Comparison of ENCODE assay signal across 20 cellular contexts in the genomic region with DNA sequence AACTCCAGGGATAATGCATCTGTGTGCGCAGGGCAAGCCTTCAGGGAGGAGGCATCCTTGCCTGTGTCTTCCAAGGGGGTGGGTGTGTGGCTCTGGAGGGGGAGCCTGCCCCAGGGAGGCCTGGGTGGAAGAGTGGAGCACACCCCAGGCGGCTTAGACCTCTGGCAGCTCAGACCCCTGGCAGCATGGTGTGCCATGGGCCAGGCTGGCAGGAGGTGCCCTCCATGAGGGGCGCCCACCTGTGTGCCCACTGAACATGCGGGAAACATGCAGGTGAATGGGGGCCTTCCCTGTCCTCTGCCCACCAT. TPM values are rescaled to one million over a fixed set of nuclear protein-coding genes. Genes with fewer than 3 reads are reported as not detected.
DNase-seq lines count a peak whose midpoint lies in the region; ATAC-seq and TF ChIP-seq lines count a peak whose summit lies in the region.
"Had no signal": no experiment of that assay in that cellular context is flagged by ENCODE, and none has a peak within 500 bp of the region (broad histone marks: within the 10 kb centered on the region; RNA-seq: fewer than 3 reads in every experiment).

No MANE protein-coding gene starts in this region.

- H3K4me3 Mint-ChIP-seq in naive thymus-derived CD4-positive, alpha-beta T cell = peak overlapping the region in 6 of 10 donors; percentile 13 to 100 (median 90)

- CTCF ChIA-PET in naive thymus-derived CD4-positive, alpha-beta T cell (lab: Charles Lee) = interaction anchor here (1.7 kb wide), 1 partner anchor 17 kb away, joined by 3 read pairs; no protein-coding TSS in a partner anchor

- peaks cover 0 to 36% (median 0%) of the 10 kb centered on the region in 5 donors for H3K27me3 Mint-ChIP-seq in naive thymus-derived CD4-positive, alpha-beta T cell

- intact Hi-C loops in left ventricle myocardium inferior (cut with micrococcal nuclease) (no loop called here), left cardiac atrium (cut with DNase I) (no loop called here)
- intact Hi-C loops in naive thymus-derived CD4-positive, alpha-beta T cell (cut with micrococcal nuclease) = loop anchor here (2.0 to 10.0 kb wide), 6 partner anchors 233 to 1373 kb away; a partner anchor contains a TSS

- TF ChIP-seq CTCF in left ventricle myocardium inferior (IDR thresholded peaks at IDR 0.05; ENCODE audit: borderline replicate concordance) (no peak), coronary artery (IDR thresholded peaks at IDR 0.05) (no peak), thoracic aorta (IDR thresholded peaks at IDR 0.05) (no peak)

- H3K36me3 ChIP-seq in left ventricle myocardium inferior (no peaks in the 10 kb centered on the region), thoracic aorta (no peaks in the 10 kb centered on the region)
- peaks cover 0 to 4% (median 0%) of the 10 kb centered on the region in 3 experiments for H3K36me3 ChIP-seq in naive thymus-derived CD4-positive, alpha-beta T cell (ENCODE audit: control insufficient read depth in 2 of 3, insufficient read depth in 3 of 3, low read length in 3 of 3)
- H3K36me3 ChIP-seq: esophagus muscularis mucosa, prostate gland, upper lobe of right lung had no signal

- POLR2A ChIA-PET in naive thymus-derived CD4-positive, alpha-beta T cell (lab: Charles Lee) = interaction anchor here (13.2 kb wide), 1 partner anchor 17 kb away, joined by 294 read pairs; no protein-coding TSS in a partner anchor

- H3K36me3 Mint-ChIP-seq in naive thymus-derived CD4-positive, alpha-beta T cell = peaks cover 0 to 4% (median 0%) of the 10 kb centered on the region in 5 donors
- H3K36me3 Mint-ChIP-seq: natural killer cell had no signal

- H3K27ac Mint-ChIP-seq in naive thymus-derived CD4-positive, alpha-beta T cell = peak overlapping the region in 1 of 9 donors; percentile 87

- H3K4me3 ChIP-seq in left ventricle myocardium inferior (peak overlapping the region; percentile 23), coronary artery (peak overlapping the region; percentile 15), thoracic aorta (no peak overlapping the region)
- H3K4me3 ChIP-seq in naive thymus-derived CD4-positive, alpha-beta T cell (ENCODE audit: low read length) = no peak overlapping the region
- H3K4me3 ChIP-seq: prostate gland had no signal

- H3K9me3 ChIP-seq in left ventricle myocardium inferior (replicated peaks) = no peaks in the 10 kb centered on the region
- H3K9me3 ChIP-seq in naive thymus-derived CD4-positive, alpha-beta T cell (ENCODE audit: control insufficient read depth in 2 of 3, low read length in 3 of 3) = no peaks in the 10 kb centered on the region
- no peaks in the 10 kb centered on the region for H3K9me3 ChIP-seq in thoracic aorta
- H3K9me3 ChIP-seq: esophagus muscularis mucosa, prostate gland, upper lobe of right lung had no signal

- ATAC-seq in left cardiac atrium (no peak), thoracic aorta (ENCODE audit: insufficient number of reproducible peaks, low FRiP score, low read depth) (no peak)
- ATAC-seq in naive thymus-derived CD4-positive, alpha-beta T cell = no peak
- ATAC-seq: natural killer cell, upper lobe of right lung had no signal

- no peak for DNase-seq in left ventricle myocardium inferior
- DNase-seq in left cardiac atrium = no peak
- DNase-seq in coronary artery (ENCODE audit: low spot score) = no peak
- DNase-seq in naive thymus-derived CD4-positive, alpha-beta T cell = no peak
- DNase-seq in thoracic aorta (ENCODE audit: low spot score) = no peak
- DNase-seq in DMS79 (lab: John Stamatoyannopoulos, UW) = no peak
- no peak for DNase-seq in NCI-H1048 (lab: John Stamatoyannopoulos, UW)
- DNase-seq in A172 (ENCODE audit: low spot score) = no peak
- DNase-seq: activated CD4-positive, alpha-beta T cell treated with anti-CD3 and anti-CD28 coated beads, Interleukin-2, amount 50 U/mL, for 1 hour; natural killer cell; NCI-H1694 treated with DMSO at 0.1 percent for 48 hours; NCI-H2227 treated with DMSO at 0.1 percent for 48 hours; NCI-H82; upper lobe of right lung had no signal

- H3K4me1 ChIP-seq in left ventricle myocardium inferior (peaks cover 81% of the 10 kb centered on the region), thoracic aorta (ENCODE audit: control insufficient read depth in 1 of 2, low read depth in 2 of 2) (peaks cover 52 to 76% of the 10 kb centered on the region in 2 donors)
- H3K4me1 ChIP-seq in naive thymus-derived CD4-positive, alpha-beta T cell (ENCODE audit: control insufficient read depth in 2 of 2, insufficient read depth in 2 of 2, low read length in 2 of 2) = peaks cover 44 to 46% of the 10 kb centered on the region in 2 donors

- peaks cover 20% of the 10 kb centered on the region for H3K27me3 ChIP-seq in left ventricle myocardium inferior (ENCODE audit: low read depth)
- H3K27me3 ChIP-seq in naive thymus-derived CD4-positive, alpha-beta T cell (ENCODE audit: control insufficient read depth in 2 of 2, insufficient read depth in 2 of 2, low read length in 2 of 2) = peaks cover 4 to 10% of the 10 kb centered on the region in 2 donors
- no peaks in the 10 kb centered on the region for H3K27me3 ChIP-seq in thoracic aorta (replicated peaks; ENCODE audit: insufficient read depth)

- H3K27ac ChIP-seq in left ventricle myocardium inferior (replicated peaks) (peak overlapping the region; percentile 92), coronary artery (peak overlapping the region; percentile 79 to 95), thoracic aorta (peak overlapping the region; percentile 40 to 56)
- H3K27ac ChIP-seq in naive thymus-derived CD4-positive, alpha-beta T cell (ENCODE audit: low read depth, low read length) = no peak overlapping the region

- H3K4me1 Mint-ChIP-seq in naive thymus-derived CD4-positive, alpha-beta T cell = peaks cover 31 to 50% (median 41%) of the 10 kb centered on the region in 7 donors

- H3K9me3 Mint-ChIP-seq in naive thymus-derived CD4-positive, alpha-beta T cell = no peaks in the 10 kb centered on the region
- H3K9me3 Mint-ChIP-seq: activated naive CD8-positive, alpha-beta T cell treated with anti-CD3 and anti-CD28 coated beads for 36 hours; natural killer cell had no signal

RNA-seq across cellular contexts. Expression of a gene that starts 1.1 kb away (rescaled TPM):
- total RNA-seq in left ventricle myocardium inferior (42.8 TPM), left cardiac atrium (10 to 100 TPM; 37.5 to 40.6 TPM), thoracic aorta (10 to 100 TPM; 27.1 to 32.0 TPM)
- 10 to 100 TPM; 55.8 to 91.2 (median 72.6) TPM for total RNA-seq in naive thymus-derived CD4-positive, alpha-beta T cell
- 10 to 100 TPM; 12.7 to 29.9 TPM for polyA plus RNA-seq in naive thymus-derived CD4-positive, alpha-beta T cell
- 6.5 and 7.7 TPM in 2 replicates for total RNA-seq in A172 (2014; rRNA removed; shearing (Covaris generic))

RNA-seq across cellular contexts. Expression of a gene that starts 2.6 kb away (rescaled TPM):
- total RNA-seq in left ventricle myocardium inferior (0.63 TPM), left cardiac atrium (under 1 TPM; 0.91 to 0.99 TPM), thoracic aorta (1 to 10 TPM in 1 of 2 donors, under 1 TPM in 1; 0.27 to 2.7 TPM)
- total RNA-seq in naive thymus-derived CD4-positive, alpha-beta T cell = not detected
- polyA plus RNA-seq in naive thymus-derived CD4-positive, alpha-beta T cell = not detected
- not detected in 2 replicates for total RNA-seq in A172 (2014; rRNA removed; shearing (Covaris generic))
- total RNA-seq: glomerular endothelial cell, H4, mammary epithelial cell, natural killer cell had no signal
- polyA plus RNA-seq: mammary epithelial cell had no signal

RNA-seq across cellular contexts. Expression of a gene that starts 28.7 kb away (rescaled TPM):
- total RNA-seq in left ventricle myocardium inferior (13.7 TPM), left cardiac atrium (10 to 100 TPM; 21.6 to 22.6 TPM), thoracic aorta (10 to 100 TPM; 29.6 to 55.6 TPM)
- 100 to 1,000 TPM; 182 to 253 (median 204) TPM for total RNA-seq in naive thymus-derived CD4-positive, alpha-beta T cell
- polyA plus RNA-seq in naive thymus-derived CD4-positive, alpha-beta T cell = 10 to 100 TPM; 52.5 to 65.1 TPM
- total RNA-seq in A172 (2014; rRNA removed; shearing (Covaris generic)) = 0.05 and 0.10 TPM in 2 replicates

RNA-seq across cellular contexts. Expression of a gene that starts 51.4 kb away (rescaled TPM):
- total RNA-seq in left ventricle myocardium inferior = 0.16 TPM
- under 1 TPM; 0.13 to 0.74 TPM for total RNA-seq in left cardiac atrium
- total RNA-seq in naive thymus-derived CD4-positive, alpha-beta T cell = 10 to 100 TPM; 10.1 to 37.4 (median 18.4) TPM
- 1 to 10 TPM in 1 of 2 donors, under 1 TPM in 1; 0.11 to 1.5 TPM for polyA plus RNA-seq in naive thymus-derived CD4-positive, alpha-beta T cell
- 1 to 10 TPM; 1.1 to 1.9 TPM for total RNA-seq in thoracic aorta
- total RNA-seq in A172 (2014; rRNA removed; shearing (Covaris generic)) = 0.05 TPM in 1 of 2 replicates, not detected in the other

RNA-seq across cellular contexts. Expression of a gene that starts 59.1 kb away (rescaled TPM):
- 8.2 TPM for total RNA-seq in left ventricle myocardium inferior
- total RNA-seq in left cardiac atrium = 10 to 100 TPM; 10.8 to 14.1 TPM
- 10 to 100 TPM; 12.3 to 37.0 (median 26.7) TPM for total RNA-seq in naive thymus-derived CD4-positive, alpha-beta T cell
- polyA plus RNA-seq in naive thymus-derived CD4-positive, alpha-beta T cell = 10 to 100 TPM; 15.7 to 26.5 TPM
- total RNA-seq in thoracic aorta = 10 to 100 TPM in 1 of 2 donors, 1 to 10 TPM in 1; 8.3 to 15.2 TPM
- total RNA-seq in A172 (2014; rRNA removed; shearing (Covaris generic)) = 23.1 and 27.9 TPM in 2 replicates

Comparison
In these comparisons a context has a peak if more than half of its experiments do, and no peak if none do; other contexts are left out.
1. H3K4me3 ChIP-seq: peak in left ventricle myocardium inferior (single experiment) and coronary artery (single experiment); none in naive thymus-derived CD4-positive, alpha-beta T cell (single experiment) and thoracic aorta (single experiment).
2. RNA of a gene that starts 28.7 kb away (total RNA-seq): 182 to 253 TPM in naive thymus-derived CD4-positive, alpha-beta T cell, 29.6 to 55.6 TPM in thoracic aorta, 21.6 to 22.6 TPM in left cardiac atrium and 13.7 TPM in left ventricle myocardium inferior (single experiment); 0.05 to 0.10 TPM in A172; every median in the first group is over 10 times any median in the second.
3. intact Hi-C loops: an anchor here in naive thymus-derived CD4-positive, alpha-beta T cell (2.0 to 10.0 kb wide); none called in left ventricle myocardium inferior and left cardiac atrium.